8 cellular contexts compared by ENCODE assay signal in the genomic region with DNA sequence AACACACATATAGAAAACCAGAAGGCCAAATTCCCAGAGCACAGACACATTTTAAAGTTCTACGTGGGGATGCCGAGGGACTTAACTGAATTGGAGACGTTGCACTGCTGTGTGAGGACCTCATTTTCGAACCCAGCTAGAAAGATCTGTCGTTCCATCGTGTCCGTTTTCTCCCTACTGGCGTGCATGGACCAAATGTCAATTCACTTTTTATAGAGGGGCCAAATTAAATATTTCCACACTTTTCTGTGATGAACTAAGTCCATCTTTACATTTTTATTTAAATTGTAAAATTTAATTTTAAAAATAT. TPM values are rescaled to one million over a fixed set of nuclear protein-coding genes. Genes with fewer than 3 reads are reported as not detected.
DNase-seq lines count a peak whose midpoint lies in the region; ATAC-seq and TF ChIP-seq lines count a peak whose summit lies in the region.

No MANE protein-coding gene starts in this region.

- H3K4me3 ChIP-seq in SK-N-MC, result peak overlapping the region; percentile 74
- peak overlapping the region; percentile 81 for H3K4me3 ChIP-seq in fibroblast of mammary gland (ENCODE audit: control insufficient read depth, low read depth, low read length)
- peak overlapping the region; percentile 66 to 98 (median 84) for H3K4me3 ChIP-seq in skeletal muscle tissue (ENCODE audit: low read length in 3 of 3)

- DNase-seq in T-helper 1 cell (no peak), SK-N-MC (ENCODE audit: low read depth, low spot score) (no peak), fibroblast of mammary gland (ENCODE audit: low read depth) (no peak)
- DNase-seq in stimulated activated naive CD4-positive, alpha-beta T cell treated with Interleukin-2 at 50 U/mL for 16 hours (lab: John Stamatoyannopoulos, UW), result no peak
- no peak for DNase-seq in effector CD4-positive, alpha-beta T cell

- H3K36me3 Mint-ChIP-seq in T-helper 1 cell treated with Interleukin-12 subunit alpha and Interleukin-12 subunit beta and Interleukin-4 antibody, amounts not matched to agents 30 μg/mL and 1 μg/mL, for 36 hours (ENCODE audit: low read depth), result peaks cover 24% of the 10 kb centered on the region

- H3K27ac ChIP-seq in SK-N-MC, result no peak overlapping the region
- H3K27ac ChIP-seq in skeletal muscle tissue (ENCODE audit: low read depth, low read length), result peak overlapping the region; percentile 96

- H3K27me3 Mint-ChIP-seq in T-helper 1 cell treated with Interleukin-12 subunit alpha and Interleukin-12 subunit beta and Interleukin-4 antibody, amounts not matched to agents 30 μg/mL and 1 μg/mL, for 36 hours (ENCODE audit: low read depth), result peaks cover 35% of the 10 kb centered on the region

- TF ChIP-seq CTCF in fibroblast of mammary gland (conservative IDR thresholded peaks at IDR 0.05; ENCODE audit: control insufficient read depth, insufficient read depth, low read depth, low read length), result no peak

- H3K4me1 Mint-ChIP-seq in T-helper 1 cell treated with Interleukin-12 subunit alpha and Interleukin-12 subunit beta and Interleukin-4 antibody, amounts not matched to agents 30 μg/mL and 1 μg/mL, for 36 hours (ENCODE audit: low read depth), result peaks cover 45% of the 10 kb centered on the region

- H3K9me3 ChIP-seq in SK-N-MC (ENCODE audit: low read depth, low read length) (no peaks in the 10 kb centered on the region), skeletal muscle tissue (ENCODE audit: control insufficient read depth in 3 of 3, low read length in 3 of 3) (no peaks in the 10 kb centered on the region)

- peak overlapping the region; percentile 96 for H3K4me3 Mint-ChIP-seq in T-helper 1 cell treated with Interleukin-12 subunit alpha and Interleukin-12 subunit beta and Interleukin-4 antibody, amounts not matched to agents 30 μg/mL and 1 μg/mL, for 36 hours

- H3K4me1 ChIP-seq in skeletal muscle tissue (ENCODE audit: control insufficient read depth in 3 of 3, insufficient read depth in 3 of 3, low read length in 3 of 3), result peaks cover 38 to 55% (median 46%) of the 10 kb centered on the region in 3 donors

- H3K27ac Mint-ChIP-seq in T-helper 1 cell treated with Interleukin-12 subunit alpha and Interleukin-12 subunit beta and Interleukin-4 antibody, amounts not matched to agents 30 μg/mL and 1 μg/mL, for 36 hours, result peak overlapping the region; percentile 97

- no peaks in the 10 kb centered on the region for H3K9me3 Mint-ChIP-seq in T-helper 1 cell treated with Interleukin-12 subunit alpha and Interleukin-12 subunit beta and Interleukin-4 antibody, amounts not matched to agents 30 μg/mL and 1 μg/mL, for 36 hours

- ATAC-seq in HG03460 (IDR thresholded peaks at IDR 0.05; ENCODE audit: unreplicated experiment), result no peak

- no peak overlapping the region for H3K9ac ChIP-seq in SK-N-MC (ENCODE audit: insufficient read length)
- peak overlapping the region; percentile 75 to 96 (median 95) for H3K9ac ChIP-seq in skeletal muscle tissue (ENCODE audit: low read depth in 1 of 3, low read length in 3 of 3)

- H3K36me3 ChIP-seq in SK-N-MC (ENCODE audit: insufficient read depth, low read length) (no peaks in the 10 kb centered on the region), skeletal muscle tissue (ENCODE audit: control insufficient read depth in 3 of 3, insufficient read depth in 3 of 3, low read length in 3 of 3) (no peaks in the 10 kb centered on the region)

- no peaks in the 10 kb centered on the region for H3K27me3 ChIP-seq in skeletal muscle tissue (ENCODE audit: control insufficient read depth in 3 of 3, insufficient read depth in 3 of 3, low read length in 3 of 3)

RNA-seq across cellular contexts. Expression of gene TSHZ1, which starts 0.7 kb away (rescaled TPM):
- total RNA-seq in skeletal muscle tissue, result 5.7 TPM

RNA-seq across cellular contexts. Expression of gene PTGR3, which starts 1.0 kb away (rescaled TPM):
- total RNA-seq in skeletal muscle tissue, result 12.5 TPM
